In the genomic region with DNA sequence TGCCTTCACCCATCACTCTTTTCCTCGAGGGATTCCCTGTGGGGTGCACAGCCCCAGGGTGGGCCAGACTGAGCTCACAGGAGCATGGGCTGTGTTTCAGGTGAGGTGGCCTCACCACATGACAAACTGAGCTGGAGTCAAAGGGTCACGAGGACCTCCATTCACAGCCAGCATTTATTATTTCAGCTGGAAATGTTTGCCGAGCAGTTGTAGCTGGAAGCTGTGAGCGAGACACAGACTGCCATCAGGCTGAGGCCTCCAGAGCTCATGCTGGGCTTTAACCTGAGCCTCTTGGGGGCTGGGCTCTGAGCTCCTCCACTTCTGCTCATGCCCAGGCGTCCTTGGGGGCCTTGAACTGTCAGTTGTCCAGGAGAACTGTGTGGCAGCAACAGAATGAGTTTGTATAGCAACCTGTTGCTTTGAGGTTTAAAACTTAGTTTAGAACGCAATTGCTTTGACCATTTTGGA, we compare ENCODE assay signal across 12 cellular contexts. TPM values are rescaled to one million over a fixed set of nuclear protein-coding genes. Genes with fewer than 3 reads are reported as not detected.
DNase-seq lines count a peak whose midpoint lies in the region; ATAC-seq and TF ChIP-seq lines count a peak whose summit lies in the region.
"Had no signal": no experiment of that assay in that cellular context is flagged by ENCODE, and none has a peak within 500 bp of the region (broad histone marks: within the 10 kb centered on the region; RNA-seq: fewer than 3 reads in every experiment).

No MANE protein-coding gene starts in this region.

- H3K4me3 Mint-ChIP-seq in T-helper 17 cell: no peak overlapping the region
- H3K4me3 Mint-ChIP-seq: neural crest cell had no signal

- TF ChIP-seq POLR2A in NB4 (IDR thresholded peaks at IDR 0.05; ENCODE audit: extremely low read depth, insufficient read length): no peak

- peak; percentile 29 for DNase-seq in NB4 (ENCODE audit: low read depth)
- DNase-seq in T-helper 17 cell: no peak
- peak; percentile 81 for DNase-seq in left kidney (ENCODE audit: low read depth, low spot score)
- DNase-seq in thoracic aorta (ENCODE audit: low spot score): no peak
- DNase-seq in activated CD4-positive, alpha-beta T cell treated with anti-CD3 and anti-CD28 coated beads, Interleukin-2, amount 50 U/mL, for 1 hour: no peak
- DNase-seq: activated naive CD4-positive, alpha-beta T cell treated with Interleukin-2 at 50 U/mL for 16 hours; foreskin melanocyte; NCI-H1105; T-helper 1 cell had no signal

- H3K36me3 Mint-ChIP-seq in T-helper 17 cell (ENCODE audit: low read depth): no peaks in the 10 kb centered on the region

- H3K4me1 ChIP-seq in thoracic aorta (ENCODE audit: control insufficient read depth in 1 of 2, low read depth in 2 of 2): peaks cover 31 to 95% of the 10 kb centered on the region in 2 donors

- H3K9me3 ChIP-seq in T-helper 17 cell (ENCODE audit: control insufficient read depth, low read length, poor library complexity, severe bottlenecking): no peaks in the 10 kb centered on the region
- no peaks in the 10 kb centered on the region for H3K9me3 ChIP-seq in thoracic aorta

- H3K36me3 ChIP-seq in thoracic aorta: no peaks in the 10 kb centered on the region

- H3K4me3 ChIP-seq in NB4 (ENCODE audit: low read depth, low read length) (no peak overlapping the region), thoracic aorta (no peak overlapping the region)

- ATAC-seq in T-helper 17 cell (no peak), thoracic aorta (ENCODE audit: insufficient number of reproducible peaks, low FRiP score, low read depth) (no peak), GM19035 (IDR thresholded peaks at IDR 0.05; ENCODE audit: unreplicated experiment) (no peak), GM19463 (IDR thresholded peaks at IDR 0.05; ENCODE audit: unreplicated experiment) (no peak)

- no peak for TF ChIP-seq CTCF in NB4 (IDR thresholded peaks at IDR 0.05; ENCODE audit: low read depth, low read length)
- TF ChIP-seq CTCF in thoracic aorta (IDR thresholded peaks at IDR 0.05): no peak

- H3K27ac ChIP-seq in thoracic aorta: peak overlapping the region; percentile 80 to 87

- H3K27me3 ChIP-seq in thoracic aorta (replicated peaks; ENCODE audit: insufficient read depth): no peaks in the 10 kb centered on the region

- peaks cover 11% of the 10 kb centered on the region for H3K4me1 Mint-ChIP-seq in T-helper 17 cell

- no peaks in the 10 kb centered on the region for H3K27me3 Mint-ChIP-seq in T-helper 17 cell

- H3K27ac Mint-ChIP-seq in T-helper 17 cell: peak overlapping the region; percentile 34

RNA-seq across cellular contexts. Expression of a gene that starts 57.5 kb away (rescaled TPM):
- total RNA-seq in T-helper 17 cell (10 to 100 TPM; 41.1 to 42.5 TPM), thoracic aorta (100 to 1,000 TPM in 1 of 2 donors, 10 to 100 TPM in 1; 96.9 to 139 TPM)

Comparison
In these comparisons a context has a peak if more than half of its experiments do, and no peak if none do; other contexts are left out.
1. DNase-seq: peak in NB4 (single experiment) and left kidney (single experiment); none in T-helper 17 cell (0 of 3), thoracic aorta (single experiment) and activated CD4-positive, alpha-beta T cell treated with anti-CD3 and anti-CD28 coated beads, Interleukin-2, amount 50 U/mL, for 1 hour (single experiment).